ENCODE assay signal across 9 cellular contexts in genomic region chr20:45892828-45893500, GRCh38. TPM values are rescaled to one million over a fixed set of nuclear protein-coding genes. Genes with fewer than 3 reads are reported as not detected.
DNase-seq lines count a peak whose midpoint lies in the region; ATAC-seq and TF ChIP-seq lines count a peak whose summit lies in the region.
"Had no signal": no experiment of that assay in that cellular context is flagged by ENCODE, and none has a peak within 500 bp of the region (broad histone marks: within the 10 kb centered on the region; RNA-seq: fewer than 3 reads in every experiment).

No MANE protein-coding gene starts in this region.

- TF ChIP-seq CTCF in GM12865 (IDR thresholded peaks at IDR 0.05; ENCODE audit: insufficient read depth, low read depth, low read length, missing control alignments), result no peak
- TF ChIP-seq CTCF in PC-9 (conservative IDR thresholded peaks at IDR 0.05), result no peak
- TF ChIP-seq CTCF in nephron progenitor cell (IDR thresholded peaks at IDR 0.05), result no peak

- no peak for ATAC-seq in central memory CD8-positive, alpha-beta T cell (replicated peaks; ENCODE audit: extremely low read depth, poor library complexity, severe bottlenecking)
- no peak for ATAC-seq in HG02798 (IDR thresholded peaks at IDR 0.05; ENCODE audit: poor library complexity, unreplicated experiment)

- peak overlapping the region; percentile 98 for H3K4me2 ChIP-seq in PC-9

- no peaks in the 10 kb centered on the region for H3K27me3 ChIP-seq in PC-9 (ENCODE audit: insufficient read depth, low read depth)

- no peak overlapping the region for H3K27ac ChIP-seq in PC-9

- H3K4me1 ChIP-seq in PC-9 (replicated peaks; ENCODE audit: insufficient read depth), result peaks cover 14% of the 10 kb centered on the region; the same call in 1 of the 2 replicates

- DNase-seq in GM12865 (ENCODE audit: low read depth) (peak; percentile 44), PC-9 (no peak), nephron progenitor cell (no peak), kidney glomerular epithelial cell (lab: John Stamatoyannopoulos, UW) (no peak), inferior parietal cortex (ENCODE audit: extremely low spot score) (no peak), NCI-H1092 treated with DMSO at 0.1 percent for 48 hours (lab: John Stamatoyannopoulos, UW) (no peak)
- no peak for DNase-seq in central memory CD8-positive, alpha-beta T cell (ENCODE audit: low spot score in 2 of 2)
- DNase-seq: GDM1 had no signal

- POLR2A ChIA-PET in PC-9 (lab: Charles Lee; ENCODE audit: unreplicated experiment), result interaction anchor here (0.6 kb wide), 2 partner anchors 36 to 75 kb away, joined by 3 to 4 read pairs; no protein-coding TSS in a partner anchor

- H3K9me2 ChIP-seq in PC-9 (ENCODE audit: insufficient read depth), result no peaks in the 10 kb centered on the region

- peak overlapping the region; percentile 92 for H3K4me3 Mint-ChIP-seq in central memory CD8-positive, alpha-beta T cell
- peak overlapping the region; percentile 91 for H3K4me3 Mint-ChIP-seq in nephron progenitor cell

- H3K4me3 ChIP-seq in GM12865 (ENCODE audit: low read depth, low read length) (no peak overlapping the region), PC-9 (no peak overlapping the region)

- peaks cover 29% of the 10 kb centered on the region for H3K36me3 Mint-ChIP-seq in central memory CD8-positive, alpha-beta T cell (ENCODE audit: insufficient read depth)
- peaks cover 6% of the 10 kb centered on the region for H3K36me3 Mint-ChIP-seq in nephron progenitor cell (ENCODE audit: low read depth)

- BruUV-seq in PC-9 (replicated peaks; lab: Mats Ljungman, UMichigan), result no TSS peak

- H3K36me3 ChIP-seq in PC-9 (ENCODE audit: low read depth), result peaks cover 22% of the 10 kb centered on the region

- H3K9me3 ChIP-seq in PC-9 (ENCODE audit: insufficient read depth, low read depth), result no peaks in the 10 kb centered on the region

- peaks cover 13% of the 10 kb centered on the region for H3K79me2 ChIP-seq in PC-9 (ENCODE audit: low read depth)

- H3K27me3 Mint-ChIP-seq in central memory CD8-positive, alpha-beta T cell, result no peaks in the 10 kb centered on the region
- H3K27me3 Mint-ChIP-seq in nephron progenitor cell (ENCODE audit: low read depth, poor library complexity), result peaks cover 3% of the 10 kb centered on the region

- H3K27ac Mint-ChIP-seq in central memory CD8-positive, alpha-beta T cell (ENCODE audit: low read depth), result no peak overlapping the region
- H3K27ac Mint-ChIP-seq in nephron progenitor cell, result no peak overlapping the region

- peaks cover 19% of the 10 kb centered on the region for H3K4me1 Mint-ChIP-seq in central memory CD8-positive, alpha-beta T cell
- peaks cover 24% of the 10 kb centered on the region for H3K4me1 Mint-ChIP-seq in nephron progenitor cell

- intact Hi-C loops in PC-9 (cut with micrococcal nuclease; ENCODE audit: unreplicated experiment), result loop anchor here (2.0 to 5.0 kb wide), 2 partner anchors 76 to 94 kb away; no protein-coding TSS in a partner anchor

- CTCF ChIA-PET in PC-9 (lab: Charles Lee), result interaction anchor here (0.6 kb wide), 1 partner anchor 99 kb away, joined by 3 read pairs; no protein-coding TSS in a partner anchor

- H2AFZ ChIP-seq in PC-9, result no peak overlapping the region

- peaks cover 49% of the 10 kb centered on the region; the same call in 1 of the 2 replicates for H3F3A ChIP-seq in PC-9 (ENCODE audit: insufficient read depth, low read depth)

- no peaks in the 10 kb centered on the region for H3K9me3 Mint-ChIP-seq in central memory CD8-positive, alpha-beta T cell
- no peaks in the 10 kb centered on the region for H3K9me3 Mint-ChIP-seq in nephron progenitor cell

- no peaks in the 10 kb centered on the region for H4K20me1 ChIP-seq in PC-9 (ENCODE audit: insufficient read depth)

RNA-seq across cellular contexts. Expression of gene CTSA, which starts 1.8 kb away (rescaled TPM):
- total RNA-seq in PC-9 (2021), result 123 and 132 TPM in 2 replicates

RNA-seq across cellular contexts. Expression of gene NEURL2, which starts 2.0 kb away (rescaled TPM):
- 6.5 and 9.2 TPM in 2 replicates for total RNA-seq in PC-9 (2021)

RNA-seq across cellular contexts. Expression of gene SPATA25, which starts 5.5 kb away (rescaled TPM):
- total RNA-seq in PC-9 (2021), result 5.2 and 6.3 TPM in 2 replicates

RNA-seq across cellular contexts. Expression of gene ZSWIM1, which starts 11.9 kb away (rescaled TPM):
- 13.2 and 13.5 TPM in 2 replicates for total RNA-seq in PC-9 (2021)

RNA-seq across cellular contexts. Expression of gene PLTP, which starts 19.0 kb away (rescaled TPM):
- total RNA-seq in PC-9 (2021), result 113 and 127 TPM in 2 replicates
